2 cellular contexts compared by ENCODE assay signal in the genomic region with DNA sequence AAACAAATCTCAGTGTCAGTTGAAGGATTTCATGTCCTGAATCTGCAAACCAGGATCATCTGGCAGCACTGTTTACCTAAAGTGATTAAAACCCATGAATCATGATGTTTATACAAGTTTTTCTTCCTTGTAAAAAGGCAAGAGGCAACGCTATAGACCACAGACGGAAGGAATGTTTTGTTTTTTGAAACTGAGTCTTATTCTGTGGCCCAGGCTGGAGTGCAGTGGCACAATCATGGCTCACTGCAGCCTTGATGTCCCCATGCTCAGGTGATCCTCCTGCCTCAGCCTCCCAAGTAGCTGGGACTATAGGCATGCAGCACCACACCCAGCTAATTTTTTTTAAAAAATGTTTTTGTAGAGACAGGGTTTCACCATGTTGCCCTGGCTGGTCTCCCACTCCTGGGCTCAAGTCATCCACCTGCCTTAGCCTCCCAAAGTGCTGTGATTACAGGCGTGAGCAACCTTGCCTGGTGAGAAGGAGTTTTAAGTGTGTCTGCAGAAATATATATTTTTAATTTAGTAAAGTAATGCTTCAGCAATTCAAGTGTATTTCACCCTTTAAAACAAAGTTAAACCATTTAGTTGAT.
TF ChIP-seq lines count a peak whose summit lies in the region.

No MANE protein-coding gene starts in this region.

TF ChIP-seq in endothelial cell of umbilical vein, 7 proteins besides CTCF, POLR2A, EP300 and RAD21:
- TF ChIP-seq, protein P1, sequence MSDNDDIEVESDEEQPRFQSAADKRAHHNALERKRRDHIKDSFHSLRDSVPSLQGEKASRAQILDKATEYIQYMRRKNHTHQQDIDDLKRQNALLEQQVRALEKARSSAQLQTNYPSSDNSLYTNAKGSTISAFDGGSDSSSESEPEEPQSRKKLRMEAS (IDR thresholded peaks at IDR 0.05; ENCODE audit: insufficient read depth, insufficient read length): no peak
- no peak for TF ChIP-seq EZH2 (IDR thresholded peaks at IDR 0.05; ENCODE audit: borderline replicate concordance, low read depth, low read length, severe bottlenecking)
- peak; percentile 42 for TF ChIP-seq FOS (IDR thresholded peaks at IDR 0.05; ENCODE audit: borderline replicate concordance, insufficient read depth, low read length)
- no peak for TF ChIP-seq GATA2 (IDR thresholded peaks at IDR 0.05; ENCODE audit: insufficient read depth, insufficient read length, low read depth, low read length)
- peak; percentile 17 for TF ChIP-seq POLR2AphosphoS5 (IDR thresholded peaks at IDR 0.05; ENCODE audit: insufficient read depth, low read depth, low read length)
- TF ChIP-seq MYC (IDR thresholded peaks at IDR 0.05; ENCODE audit: low read depth, low read length): no peak
- no peak for TF ChIP-seq JUN (IDR thresholded peaks at IDR 0.05; ENCODE audit: borderline replicate concordance, insufficient read depth, insufficient read length, low read depth)

TF ChIP-seq in neural cell, 6 proteins besides CTCF, POLR2A, EP300 and RAD21 (continued from another document):
- TF ChIP-seq, protein P2, sequence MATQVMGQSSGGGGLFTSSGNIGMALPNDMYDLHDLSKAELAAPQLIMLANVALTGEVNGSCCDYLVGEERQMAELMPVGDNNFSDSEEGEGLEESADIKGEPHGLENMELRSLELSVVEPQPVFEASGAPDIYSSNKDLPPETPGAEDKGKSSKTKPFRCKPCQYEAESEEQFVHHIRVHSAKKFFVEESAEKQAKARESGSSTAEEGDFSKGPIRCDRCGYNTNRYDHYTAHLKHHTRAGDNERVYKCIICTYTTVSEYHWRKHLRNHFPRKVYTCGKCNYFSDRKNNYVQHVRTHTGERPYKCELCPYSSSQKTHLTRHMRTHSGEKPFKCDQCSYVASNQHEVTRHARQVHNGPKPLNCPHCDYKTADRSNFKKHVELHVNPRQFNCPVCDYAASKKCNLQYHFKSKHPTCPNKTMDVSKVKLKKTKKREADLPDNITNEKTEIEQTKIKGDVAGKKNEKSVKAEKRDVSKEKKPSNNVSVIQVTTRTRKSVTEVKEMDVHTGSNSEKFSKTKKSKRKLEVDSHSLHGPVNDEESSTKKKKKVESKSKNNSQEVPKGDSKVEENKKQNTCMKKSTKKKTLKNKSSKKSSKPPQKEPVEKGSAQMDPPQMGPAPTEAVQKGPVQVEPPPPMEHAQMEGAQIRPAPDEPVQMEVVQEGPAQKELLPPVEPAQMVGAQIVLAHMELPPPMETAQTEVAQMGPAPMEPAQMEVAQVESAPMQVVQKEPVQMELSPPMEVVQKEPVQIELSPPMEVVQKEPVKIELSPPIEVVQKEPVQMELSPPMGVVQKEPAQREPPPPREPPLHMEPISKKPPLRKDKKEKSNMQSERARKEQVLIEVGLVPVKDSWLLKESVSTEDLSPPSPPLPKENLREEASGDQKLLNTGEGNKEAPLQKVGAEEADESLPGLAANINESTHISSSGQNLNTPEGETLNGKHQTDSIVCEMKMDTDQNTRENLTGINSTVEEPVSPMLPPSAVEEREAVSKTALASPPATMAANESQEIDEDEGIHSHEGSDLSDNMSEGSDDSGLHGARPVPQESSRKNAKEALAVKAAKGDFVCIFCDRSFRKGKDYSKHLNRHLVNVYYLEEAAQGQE (IDR thresholded peaks at IDR 0.05; ENCODE audit: borderline replicate concordance): no peak
- TF ChIP-seq SMC3 (conservative IDR thresholded peaks at IDR 0.05; ENCODE audit: poor library complexity): no peak
- TF ChIP-seq MXI1 (conservative IDR thresholded peaks at IDR 0.05; ENCODE audit: poor library complexity, severe bottlenecking): no peak
- no peak for TF ChIP-seq TAF1 (IDR thresholded peaks at IDR 0.05; ENCODE audit: low read depth)
